In the genomic region with DNA sequence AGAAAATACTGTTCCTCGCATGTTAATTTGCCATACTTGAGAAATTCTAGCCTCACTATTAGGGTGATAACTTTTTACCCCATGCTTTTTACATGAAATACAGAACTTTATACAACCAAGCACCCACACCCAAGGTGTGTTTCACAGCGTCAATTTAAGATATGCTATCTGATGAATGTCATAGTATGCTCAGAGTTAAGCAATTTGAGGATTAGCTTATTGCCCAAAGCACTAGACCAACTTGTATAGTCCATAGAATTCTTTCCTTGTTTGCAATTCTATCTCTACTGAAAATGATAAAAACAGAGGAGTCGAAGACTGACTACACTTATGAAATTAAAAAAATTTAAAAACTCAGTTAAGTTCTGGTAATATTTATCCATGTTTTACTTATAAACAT, we compare ENCODE assay signal across 10 cellular contexts.
"Had no signal": no experiment of that assay in that cellular context is flagged by ENCODE, and none has a peak within 500 bp of the region (broad histone marks: within the 10 kb centered on the region; RNA-seq: fewer than 3 reads in every experiment).

No MANE protein-coding gene starts in this region.

- H3K4me3 ChIP-seq: GM23248, HAP-1 had no signal

- H3K36me3 ChIP-seq: HAP-1 had no signal

- H3K9me3 Mint-ChIP-seq: HFFc6 had no signal

- H3K9me3 ChIP-seq: HAP-1 had no signal

- H3K27ac ChIP-seq: GM23248, HL-60 had no signal

- H3K4me1 ChIP-seq: HAP-1 had no signal

- H3K36me3 Mint-ChIP-seq: IgD-negative memory B cell had no signal

- DNase-seq: GM23248, GOT3, H7, HFFc6, KBM-7 had no signal

- H3K27ac Mint-ChIP-seq: HFFc6 had no signal

- H3K4me3 Mint-ChIP-seq: HFFc6, IgD-negative memory B cell had no signal

- ATAC-seq: HCT116, HepG2 had no signal

- H3K4me1 Mint-ChIP-seq: IgD-negative memory B cell had no signal
